ENCODE assay signal across 9 cellular contexts in the genomic region with DNA sequence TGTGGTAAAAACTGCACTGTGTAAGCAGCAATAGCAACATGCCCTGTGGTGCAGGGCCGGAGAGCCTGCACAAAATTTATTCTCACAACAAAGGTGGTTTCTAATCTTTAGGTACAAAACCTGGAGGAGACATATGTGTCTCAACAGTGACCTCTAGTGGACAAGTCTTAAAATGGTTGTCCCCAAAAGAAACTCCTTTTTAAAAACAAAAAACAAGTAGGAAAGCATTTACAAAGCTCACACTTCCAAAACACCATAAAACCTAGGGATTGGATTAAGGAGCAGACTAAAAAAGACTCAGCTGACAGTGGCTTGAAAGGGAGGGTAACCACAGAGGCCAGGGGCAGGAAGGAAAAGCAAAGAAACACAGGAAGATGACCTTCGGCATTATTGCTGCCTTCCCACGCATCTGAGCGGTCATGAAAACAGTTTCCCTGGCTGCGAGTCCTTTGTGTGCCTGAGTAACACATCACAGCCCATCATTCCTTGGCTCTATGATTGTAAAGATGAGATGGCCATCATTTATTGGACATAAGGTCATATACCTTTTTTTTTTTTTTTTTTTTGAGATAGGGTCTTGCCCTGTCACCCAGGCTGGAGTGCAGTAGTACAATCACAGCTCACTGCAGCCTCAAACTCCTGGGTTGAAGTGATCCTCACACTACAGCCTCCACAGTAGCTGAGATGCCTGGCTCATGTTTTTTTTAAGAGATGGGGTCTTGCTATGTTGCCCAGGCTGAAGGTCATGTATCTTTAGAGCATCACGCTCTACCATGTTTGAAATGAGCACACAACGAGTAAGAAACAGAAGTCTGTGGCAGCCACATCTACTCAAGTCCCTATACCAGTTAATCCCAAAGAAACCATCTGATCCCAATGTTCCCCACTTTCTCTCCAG. TPM values are rescaled to one million over a fixed set of nuclear protein-coding genes. Genes with fewer than 3 reads are reported as not detected.
DNase-seq lines count a peak whose midpoint lies in the region; ATAC-seq, FAIRE-seq and TF ChIP-seq lines count a peak whose summit lies in the region.
"Had no signal": no experiment of that assay in that cellular context is flagged by ENCODE, and none has a peak within 500 bp of the region (broad histone marks: within the 10 kb centered on the region; RNA-seq: fewer than 3 reads in every experiment).

No MANE protein-coding gene starts in this region.

- H3K27me3 Mint-ChIP-seq in progenitor cell of endocrine pancreas = no peaks in the 10 kb centered on the region

- peaks cover 0 to 16% of the 10 kb centered on the region in 2 donors for H3K36me3 ChIP-seq in gastroesophageal sphincter

- peak; percentile 36 for TF ChIP-seq CTCF in WI38 (IDR thresholded peaks at IDR 0.05; ENCODE audit: low read depth, low read length)
- TF ChIP-seq CTCF in gastroesophageal sphincter (IDR thresholded peaks at IDR 0.05) = peak; percentile 56 to 73 (median 64)
- TF ChIP-seq CTCF in progenitor cell of endocrine pancreas (IDR thresholded peaks at IDR 0.05; ENCODE audit: unreplicated experiment) = peak; percentile 85

- no peaks in the 10 kb centered on the region for H3K27me3 ChIP-seq in gastroesophageal sphincter

- peaks cover 8% of the 10 kb centered on the region for H3K36me3 Mint-ChIP-seq in progenitor cell of endocrine pancreas (ENCODE audit: insufficient read depth)

- peak; percentile 48 for ATAC-seq in gastroesophageal sphincter

- FAIRE-seq in H54 (lab: Jason Lieb, UNC) = peak; percentile 92
- FAIRE-seq: colon had no signal

- H3K4me1 Mint-ChIP-seq in progenitor cell of endocrine pancreas (ENCODE audit: low read depth) = peaks cover 24% of the 10 kb centered on the region

- H3K27ac ChIP-seq in gastroesophageal sphincter = no peak overlapping the region

- peak; percentile 11 to 65 for DNase-seq in NCI-H446 (lab: John Stamatoyannopoulos, UW)
- DNase-seq in NCI-H446 treated with DMSO at 0.1 percent for 48 hours (lab: John Stamatoyannopoulos, UW) = no peak
- DNase-seq in H54 (ENCODE audit: insufficient read length, low spot score) = peak; percentile 29
- peak; percentile 31 for DNase-seq in NCI-H1694 treated with DMSO at 0.1 percent for 48 hours (lab: John Stamatoyannopoulos, UW)
- DNase-seq in progenitor cell of endocrine pancreas (ENCODE audit: low spot score, unreplicated experiment) = no peak
- no peak for DNase-seq in stimulated activated CD4-positive, alpha-beta T cell treated with anti-CD3 and anti-CD28 coated beads, Interleukin-15, amount 100 ng/mL, for 24 hours

- H3K4me3 ChIP-seq in WI38 (ENCODE audit: low read depth, low read length) = no peak overlapping the region
- H3K4me3 ChIP-seq in gastroesophageal sphincter = no peak overlapping the region

- H3K27ac Mint-ChIP-seq in progenitor cell of endocrine pancreas = peak overlapping the region; percentile 90

- no peak for TF ChIP-seq EP300 in gastroesophageal sphincter (IDR thresholded peaks at IDR 0.05)

- H3K4me3 Mint-ChIP-seq in progenitor cell of endocrine pancreas (ENCODE audit: low read depth) = no peak overlapping the region

- H3K4me1 ChIP-seq in gastroesophageal sphincter = peaks cover 0 to 15% (median 0%) of the 10 kb centered on the region in 3 donors

- H3K9me3 Mint-ChIP-seq in progenitor cell of endocrine pancreas (ENCODE audit: low read depth) = no peaks in the 10 kb centered on the region

- 52 to 56% methylated on average over 5 to 7 of the region's 7 CpGs for WGBS in gastroesophageal sphincter (ENCODE audit: low coverage in 1 of 2), 2 donors

- TF ChIP-seq POLR2A in H54 (IDR thresholded peaks at IDR 0.05; ENCODE audit: low read depth, low read length) = no peak
- no peak for TF ChIP-seq POLR2A in gastroesophageal sphincter (IDR thresholded peaks at IDR 0.05)

- H3K9me3 ChIP-seq in gastroesophageal sphincter = no peaks in the 10 kb centered on the region

RNA-seq across cellular contexts. Expression of a gene that starts 39.5 kb away (rescaled TPM):
- 100 to 1,000 TPM in 3 of 4 donors, 10 to 100 TPM in 1; 87.0 to 149 (median 117) TPM for total RNA-seq in gastroesophageal sphincter
- total RNA-seq in progenitor cell of endocrine pancreas = 27.4 and 29.0 TPM in 2 replicates

Comparison
In these comparisons a context has a peak if more than half of its experiments do, and no peak if none do; other contexts are left out.
1. DNase-seq: peak in NCI-H446 (2 of 2), H54 (single experiment) and NCI-H1694 treated with DMSO at 0.1 percent for 48 hours (single experiment); none in NCI-H446 treated with DMSO at 0.1 percent for 48 hours (single experiment), progenitor cell of endocrine pancreas (single experiment) and stimulated activated CD4-positive, alpha-beta T cell treated with anti-CD3 and anti-CD28 coated beads, Interleukin-15, amount 100 ng/mL, for 24 hours (single experiment).
2. Peak in every context shown above with its lines, with median percentiles within 50 percentile points of each other: CTCF ChIP-seq.